Comparison of ENCODE assay signal across 15 cellular contexts in genomic region chr2:46327627-46328026, GRCh38. TPM values are rescaled to one million over a fixed set of nuclear protein-coding genes. Genes with fewer than 3 reads are reported as not detected.
DNase-seq lines count a peak whose midpoint lies in the region; ATAC-seq and TF ChIP-seq lines count a peak whose summit lies in the region.
"Had no signal": no experiment of that assay in that cellular context is flagged by ENCODE, and none has a peak within 500 bp of the region (broad histone marks: within the 10 kb centered on the region; RNA-seq: fewer than 3 reads in every experiment).

No MANE protein-coding gene starts in this region.

- no peak overlapping the region; a peak in 1 of 4 replicates for H3K4me3 ChIP-seq in SK-N-SH (ENCODE audit: low read depth in 2 of 2, low read length in 1 of 2)
- no peak overlapping the region for H3K4me3 ChIP-seq in kidney epithelial cell (ENCODE audit: low read depth, low read length)
- no peak overlapping the region for H3K4me3 ChIP-seq in uterus
- H3K4me3 ChIP-seq: SJCRH30 had no signal

- H3K4me2 ChIP-seq in SK-N-SH, result no peak overlapping the region

- no peak for TF ChIP-seq POLR2A in uterus (IDR thresholded peaks at IDR 0.05)

- H3K27ac Mint-ChIP-seq in WTC11, result no peak overlapping the region
- H3K27ac Mint-ChIP-seq: activated B cell treated with CpG ODN at 0.5 μM for 24 hours, naive B cell had no signal

- intact Hi-C loops in uterus (cut with DNase I; ENCODE audit: low total_unique reads), result no loop called here

- H3K79me2 ChIP-seq in SK-N-SH (ENCODE audit: insufficient read depth), result peaks cover 91% of the 10 kb centered on the region

- CTCF ChIA-PET in SK-N-SH (lab: Yijun Ruan, JAX), result interaction anchor here (0.8 to 6.8 kb wide), 14 partner anchors 8 to 334 kb away, joined by 3 to 56 read pairs (median 5); partner anchors contain the start of gene EPAS1
- CTCF ChIA-PET in WTC11 (lab: Charles Lee), result interaction anchor here (0.6 to 2.4 kb wide), 20 partner anchors 8 to 717 kb away, joined by 3 to 15 read pairs (median 4); partner anchors contain the start of gene SRBD1

- 96% methylated on average over 4 of the region's 4 CpGs for WGBS in SK-N-SH (ENCODE audit: low lambda C conversion rate)

- no peaks in the 10 kb centered on the region for H3K9me3 Mint-ChIP-seq in WTC11
- H3K9me3 Mint-ChIP-seq: activated B cell treated with CpG ODN at 0.5 μM for 24 hours, naive B cell had no signal

- H3K36me3 Mint-ChIP-seq in WTC11, result no peaks in the 10 kb centered on the region
- H3K36me3 Mint-ChIP-seq: naive B cell had no signal

- TF ChIP-seq CTCF in SK-N-SH (IDR thresholded peaks at IDR 0.05) (peak; percentile 47), WTC11 (IDR thresholded peaks at IDR 0.05) (peak; percentile 20; the same call in 1 of the 2 replicates), kidney epithelial cell (IDR thresholded peaks at IDR 0.05; ENCODE audit: insufficient read depth, low read length, poor library complexity, severe bottlenecking) (peak; percentile 8), uterus (IDR thresholded peaks at IDR 0.05) (no peak)

- H3K4me3 Mint-ChIP-seq in WTC11, result no peak overlapping the region
- H3K4me3 Mint-ChIP-seq: activated B cell treated with CpG ODN at 0.5 μM for 24 hours, naive B cell had no signal

- peaks cover 39% of the 10 kb centered on the region for H3F3A ChIP-seq in SK-N-SH (replicated peaks; ENCODE audit: insufficient read depth)

- no peak for ATAC-seq in SK-N-SH treated with all-trans-retinoic acid at 6 μM for 48 hours
- ATAC-seq in WTC11, result peak; percentile 75
- no peak for ATAC-seq in HG02938 (IDR thresholded peaks at IDR 0.05; ENCODE audit: unreplicated experiment)

- TF ChIP-seq EP300 in SK-N-SH (IDR thresholded peaks at IDR 0.05; ENCODE audit: borderline replicate concordance in 1 of 2, low read depth in 1 of 2, low read length in 1 of 2), result no peak

- H3K36me3 ChIP-seq in SK-N-SH (replicated peaks in 1 of 2; ENCODE audit: control insufficient read depth in 1 of 2, insufficient read depth in 2 of 2, low read length in 1 of 2) (peaks cover 0 to 2% of the 10 kb centered on the region in 2 experiments), kidney epithelial cell (ENCODE audit: control insufficient read depth, insufficient read depth, low read length) (no peaks in the 10 kb centered on the region), uterus (no peaks in the 10 kb centered on the region)
- H3K36me3 ChIP-seq: SJCRH30 had no signal

- H3K9me3 ChIP-seq in SK-N-SH, result no peaks in the 10 kb centered on the region
- H3K9me3 ChIP-seq in uterus, result no peaks in the 10 kb centered on the region
- H3K9me3 ChIP-seq: SJCRH30 had no signal

- peaks cover 2% of the 10 kb centered on the region; the same call in 1 of the 2 replicates for H3K27me3 Mint-ChIP-seq in WTC11 (ENCODE audit: low read depth)

- no peak for TF ChIP-seq RAD21 in SK-N-SH (IDR thresholded peaks at IDR 0.05; ENCODE audit: low read length)

- H3K4me1 ChIP-seq in SK-N-SH (ENCODE audit: control insufficient read depth in 1 of 2, insufficient read depth in 2 of 2, low read depth in 1 of 2, low read length in 1 of 2), result peaks cover 48 to 91% of the 10 kb centered on the region in 2 experiments
- H3K4me1 ChIP-seq in uterus, result peaks cover 21 to 26% of the 10 kb centered on the region in 2 donors

- H3K9ac ChIP-seq in SK-N-SH, result no peak overlapping the region

- H3K27ac ChIP-seq in SK-N-SH (ENCODE audit: low read depth in 2 of 2, low read length in 1 of 2) (peak overlapping the region; percentile 100; a peak in 3 of 4 replicates), uterus (peak overlapping the region; percentile 74 to 82)
- H3K27ac ChIP-seq: SJCRH30 had no signal

- POLR2A ChIA-PET in SK-N-SH (lab: Yijun Ruan, JAX) (interaction anchor here (1.2 to 4.3 kb wide), 2 partner anchors 12 to 30 kb away, joined by 9 to 29 read pairs; partner anchors contain the start of gene EPAS1), WTC11 (lab: Charles Lee) (no interaction called here)

- DNase-seq in SK-N-SH (no peak), WTC11 (ENCODE audit: low spot score) (peak; percentile 36), kidney epithelial cell (ENCODE audit: low read depth) (no peak), uterus (no peak), HPDE6-E6E7 (ENCODE audit: extremely low spot score) (no peak), NCI-H2081 (lab: John Stamatoyannopoulos, UW) (no peak)
- DNase-seq: 8988T, activated B cell treated with CpG ODN at 0.5 μM for 24 hours, kidney glomerular epithelial cell, naive B cell, NCI-H1417, NCI-H524 treated with DMSO at 0.1 percent for 48 hours had no signal

- H3K9me2 ChIP-seq in SK-N-SH, result no peaks in the 10 kb centered on the region

- H3K27me3 ChIP-seq in SK-N-SH (ENCODE audit: insufficient read depth) (no peaks in the 10 kb centered on the region), kidney epithelial cell (ENCODE audit: control insufficient read depth, insufficient read depth, low read length) (no peaks in the 10 kb centered on the region), uterus (no peaks in the 10 kb centered on the region)
- H3K27me3 ChIP-seq: SJCRH30 had no signal

- no peaks in the 10 kb centered on the region for H4K20me1 ChIP-seq in SK-N-SH (ENCODE audit: insufficient read depth)

- no peak overlapping the region for H2AFZ ChIP-seq in SK-N-SH (ENCODE audit: low read depth)

- peaks cover 8% of the 10 kb centered on the region for H3K4me1 Mint-ChIP-seq in WTC11
- H3K4me1 Mint-ChIP-seq: activated B cell treated with CpG ODN at 0.5 μM for 24 hours had no signal

TF ChIP-seq in SK-N-SH, 30 proteins besides CTCF, POLR2A, EP300 and RAD21 (continues in another document):
- TF ChIP-seq CHD2 (IDR thresholded peaks at IDR 0.05; ENCODE audit: low read length, partially characterized antibody) (no peak), MEF2A (IDR thresholded peaks at IDR 0.05; ENCODE audit: borderline replicate concordance, low read depth) (no peak), TEAD4 (IDR thresholded peaks at IDR 0.05; ENCODE audit: borderline replicate concordance, insufficient read depth) (no peak), USF1 (IDR thresholded peaks at IDR 0.05; ENCODE audit: borderline replicate concordance, low read depth) (no peak), TCF12 (IDR thresholded peaks at IDR 0.05) (no peak)

TF ChIP-seq in SK-N-SH treated with all-trans-retinoic acid at 6 μM for 48 hours, 23 proteins besides CTCF, POLR2A, EP300 and RAD21 (continues in another document):
- TF ChIP-seq RARB (CRISPR knock-in tag; IDR thresholded peaks at IDR 0.05), result no peak
- no peak for TF ChIP-seq OSR1 (CRISPR knock-in tag; IDR thresholded peaks at IDR 0.05)
- no peak for TF ChIP-seq CREB5 (CRISPR knock-in tag; IDR thresholded peaks at IDR 0.05; ENCODE audit: low read depth)
- TF ChIP-seq ARNTL (CRISPR knock-in tag; IDR thresholded peaks at IDR 0.05; ENCODE audit: borderline replicate concordance, low read depth), result no peak
- no peak for TF ChIP-seq TCF4 (CRISPR knock-in tag; IDR thresholded peaks at IDR 0.05; ENCODE audit: borderline replicate concordance)

TF ChIP-seq in WTC11, 78 proteins besides CTCF, POLR2A, EP300 and RAD21:
- TF ChIP-seq NFATC4 (CRISPR knock-in tag; IDR thresholded peaks at IDR 0.05), result no peak
- no peak for TF ChIP-seq CDX4 (CRISPR knock-in tag; IDR thresholded peaks at IDR 0.05; ENCODE audit: borderline replicate concordance)

RNA-seq across cellular contexts. Expression of gene EPAS1, which starts 30.4 kb away (rescaled TPM):
- polyA plus RNA-seq in SK-N-SH (2012; rRNA removed), result 69.2 and 92.2 TPM in 2 replicates
- polyA plus RNA-seq in SK-N-SH (2012; cell fraction: cytosol; rRNA removed), result 66.4 and 74.6 TPM in 2 replicates
- polyA plus RNA-seq in SK-N-SH (2012; cell fraction: nucleus; rRNA removed), result 83.4 and 100 TPM in 2 replicates
- total RNA-seq in WTC11 (2021) (4.5 to 8.5 TPM (median 4.7 TPM) in 3 replicates), kidney epithelial cell (94.3 and 134 TPM in 2 replicates), uterus (100 to 1,000 TPM in 3 of 4 donors, 10 to 100 TPM in 1; 35.0 to 465 (median 202) TPM)

Comparison
In these comparisons a context has a peak if more than half of its experiments do, and no peak if none do; other contexts are left out.
1. CTCF ChIP-seq: peak in SK-N-SH (single experiment), WTC11 (single experiment) and kidney epithelial cell (single experiment); none in uterus (0 of 4).
2. Of the 6 proteins assayed by ChIP-seq in both WTC11 and SK-N-SH: peak only in WTC11: none; only in SK-N-SH: none; in both: CTCF; in neither: 5.